Comparison of ENCODE assay signal across 9 cellular contexts in genomic region chr9:136742640-136743391, GRCh38. TPM values are rescaled to one million over a fixed set of nuclear protein-coding genes. Genes with fewer than 3 reads are reported as not detected.
DNase-seq lines count a peak whose midpoint lies in the region; ATAC-seq and TF ChIP-seq lines count a peak whose summit lies in the region.
"Had no signal": no experiment of that assay in that cellular context is flagged by ENCODE, and none has a peak within 500 bp of the region (broad histone marks: within the 10 kb centered on the region; RNA-seq: fewer than 3 reads in every experiment).

Gene LCN10, minus strand, starts transcription at chr9:136742940. Its CDS starts 37 bp downstream, at chr9:136742903.

- DNase-seq in CD8-positive, alpha-beta memory T cell = no peak
- DNase-seq in NCI-H146 treated with DMSO at 0.1 percent for 48 hours (lab: John Stamatoyannopoulos, UW; ENCODE audit: unreplicated experiment) (peak; percentile 58), cardiac fibroblast (ENCODE audit: low read depth in 2 of 2) (no peak), superior temporal gyrus (ENCODE audit: extremely low spot score) (no peak)
- DNase-seq in activated CD4-positive, CD25-positive, alpha-beta regulatory T cell (lab: John Stamatoyannopoulos, UW) = no peak
- DNase-seq in activated CD4-positive, alpha-beta T cell treated with anti-CD3 and anti-CD28 coated beads, Interleukin-2, amount 50 U/mL, for 4 hours = no peak
- DNase-seq: hypothalamus had no signal

- no peak within 1 kb of the TSS for H3K27ac ChIP-seq in CD8-positive, alpha-beta memory T cell (ENCODE audit: low read depth, low read length)

- POLR2A ChIA-PET in CD8-positive, alpha-beta memory T cell (lab: Charles Lee) = no interaction called here

- peaks cover 11 to 13% of the 10 kb centered on the region in 2 donors for H3K27me3 Mint-ChIP-seq in CD8-positive, alpha-beta memory T cell
- peaks cover 9% of the 10 kb centered on the region for H3K27me3 Mint-ChIP-seq in nephron (ENCODE audit: low read depth)

- TF ChIP-seq CTCF in cardiac fibroblast (IDR thresholded peaks at IDR 0.05; ENCODE audit: low read depth, low read length) (peak; percentile 41), nephron (IDR thresholded peaks at IDR 0.05; ENCODE audit: unreplicated experiment in 3 of 3) (peak; percentile 57 to 60 (median 58))

- H3K27me3 ChIP-seq in CD8-positive, alpha-beta memory T cell (ENCODE audit: insufficient read depth, low read length, poor library complexity, severe bottlenecking) = no peaks in the 10 kb centered on the region

- peaks cover 8% of the 10 kb centered on the region for H3K4me1 ChIP-seq in CD8-positive, alpha-beta memory T cell (ENCODE audit: insufficient read depth, low read length)

- peaks cover 0 to 8% (median 0%) of the 10 kb centered on the region in 3 donors for H3K4me1 Mint-ChIP-seq in CD8-positive, alpha-beta memory T cell
- H3K4me1 Mint-ChIP-seq in nephron = no peaks in the 10 kb centered on the region

- H3K4me3 Mint-ChIP-seq in CD8-positive, alpha-beta memory T cell = peak within 1 kb of the TSS in 6 of 7 donors; percentile 45 to 77 (median 60)
- no peak within 1 kb of the TSS for H3K4me3 Mint-ChIP-seq in nephron

- no peak within 1 kb of the TSS for H3K27ac Mint-ChIP-seq in CD8-positive, alpha-beta memory T cell
- H3K27ac Mint-ChIP-seq in nephron = no peak within 1 kb of the TSS

- no peaks in the 10 kb centered on the region for H3K9me3 ChIP-seq in CD8-positive, alpha-beta memory T cell (ENCODE audit: low read length)

- peaks cover 0 to 1% (median 0%) of the 10 kb centered on the region in 5 donors for H3K9me3 Mint-ChIP-seq in CD8-positive, alpha-beta memory T cell
- no peaks in the 10 kb centered on the region for H3K9me3 Mint-ChIP-seq in nephron

- peak within 1 kb of the TSS; percentile 37 for H3K4me3 ChIP-seq in CD8-positive, alpha-beta memory T cell (ENCODE audit: low read length)
- no peak within 1 kb of the TSS for H3K4me3 ChIP-seq in cardiac fibroblast (replicated peaks in 1 of 2; ENCODE audit: low read depth in 2 of 2, low read length in 2 of 2)

- no peak for ATAC-seq in HG03280 (IDR thresholded peaks at IDR 0.05; ENCODE audit: unreplicated experiment)

- CTCF ChIA-PET in CD8-positive, alpha-beta memory T cell (lab: Charles Lee) = no interaction called here

- no peaks in the 10 kb centered on the region for H3K36me3 Mint-ChIP-seq in CD8-positive, alpha-beta memory T cell
- no peaks in the 10 kb centered on the region for H3K36me3 Mint-ChIP-seq in nephron (ENCODE audit: low read depth)

- no peaks in the 10 kb centered on the region for H3K36me3 ChIP-seq in CD8-positive, alpha-beta memory T cell (ENCODE audit: insufficient read depth, low read length)

RNA-seq across cellular contexts. Expression of gene LCN10, which starts in this region (rescaled TPM):
- 1 to 10 TPM; 1.1 to 1.2 TPM for total RNA-seq in CD8-positive, alpha-beta memory T cell
- polyA plus RNA-seq in CD8-positive, alpha-beta memory T cell = 0.22 TPM

Comparison
In these comparisons a context has a peak if more than half of its experiments do, and no peak if none do; other contexts are left out.
1. H3K4me3 Mint-ChIP-seq: peak in CD8-positive, alpha-beta memory T cell (6 of 7); none in nephron (0 of 3).